ENCODE assay signal across 8 cellular contexts in genomic region chr2:68774569-68775271, GRCh38. TPM values are rescaled to one million over a fixed set of nuclear protein-coding genes. Genes with fewer than 3 reads are reported as not detected.
DNase-seq lines count a peak whose midpoint lies in the region; ATAC-seq and TF ChIP-seq lines count a peak whose summit lies in the region.

No MANE protein-coding gene starts in this region.

- POLR2A ChIA-PET in CD4-positive, alpha-beta T cell (lab: Charles Lee): interaction anchor here (1.0 to 5.6 kb wide), 7 partner anchors 9 to 53 kb away, joined by 3 to 58 read pairs (median 5); no protein-coding TSS in a partner anchor

- H3K27ac ChIP-seq in CD4-positive, alpha-beta T cell (ENCODE audit: low read depth, low read length): peak overlapping the region; percentile 81

- H3K4me3 Mint-ChIP-seq in CD4-positive, alpha-beta T cell: peak overlapping the region; percentile 88

- H3K9me3 Mint-ChIP-seq in CD4-positive, alpha-beta T cell: no peaks in the 10 kb centered on the region

- TF ChIP-seq CTCF in CD4-positive, alpha-beta T cell (IDR thresholded peaks at IDR 0.05): no peak

- H3K4me1 Mint-ChIP-seq in CD4-positive, alpha-beta T cell (ENCODE audit: low read depth): peaks cover 91% of the 10 kb centered on the region

- intact Hi-C loops in CD4-positive, alpha-beta T cell (cut with DNase I, micrococcal nuclease): no loop called here
- intact Hi-C loops in Right ventricle myocardium superior (cut with DNase I): no loop called here

- H3K27me3 Mint-ChIP-seq in CD4-positive, alpha-beta T cell: no peaks in the 10 kb centered on the region

- no peaks in the 10 kb centered on the region for H3K9me3 ChIP-seq in CD4-positive, alpha-beta T cell (ENCODE audit: control insufficient read depth, low read length)

- peaks cover 60% of the 10 kb centered on the region for H3K36me3 Mint-ChIP-seq in CD4-positive, alpha-beta T cell (ENCODE audit: low read depth)

- CTCF ChIA-PET in CD4-positive, alpha-beta T cell (lab: Charles Lee): interaction anchor here (1.0 to 5.8 kb wide), 3 partner anchors 9 to 62 kb away, joined by 4 to 40 read pairs (median 8); no protein-coding TSS in a partner anchor

- ATAC-seq in CD4-positive, alpha-beta T cell (ENCODE audit: poor library complexity): peak; percentile 59
- ATAC-seq in GM21447 (IDR thresholded peaks at IDR 0.05; ENCODE audit: unreplicated experiment): peak; percentile 90
- peak; percentile 84 for ATAC-seq in Right ventricle myocardium superior (ENCODE audit: poor library complexity)

- DNase-seq in CD4-positive, alpha-beta T cell: peak in 8 of 10 experiments; percentile 26 to 56 (median 44)
- peak; percentile 94 to 96 for DNase-seq in Kasumi-1 (lab: John Stamatoyannopoulos, UW)
- peak; percentile 56 for DNase-seq in activated T-cell treated with anti-CD3 and anti-CD28 coated beads, Interleukin-2, amount 50 U/mL, for 1 hour
- peak; percentile 84 for DNase-seq in Right ventricle myocardium superior
- peak; percentile 75 for DNase-seq in stimulated activated CD4-positive, alpha-beta T cell treated with anti-CD3 and anti-CD28 coated beads, Interleukin-15, amount 100 ng/mL, for 24 hours
- no peak for DNase-seq in NCI-H1930 (lab: John Stamatoyannopoulos, UW)
- no peak for DNase-seq in NCI-H2107 treated with DMSO at 0.1 percent for 48 hours (lab: John Stamatoyannopoulos, UW; ENCODE audit: unreplicated experiment)

- H3K27ac Mint-ChIP-seq in CD4-positive, alpha-beta T cell: peak overlapping the region; percentile 94

- H3K27me3 ChIP-seq in CD4-positive, alpha-beta T cell (ENCODE audit: control insufficient read depth, insufficient read depth, low read length): no peaks in the 10 kb centered on the region

RNA-seq across cellular contexts. Expression of gene ARHGAP25, which starts 40.1 kb away (rescaled TPM):
- 10 to 100 TPM; 39.3 to 41.8 TPM for total RNA-seq in CD4-positive, alpha-beta T cell
- total RNA-seq in Right ventricle myocardium superior: 7.3 TPM

Comparison
In these comparisons a context has a peak if more than half of its experiments do, and no peak if none do; other contexts are left out.
1. DNase-seq: peak in CD4-positive, alpha-beta T cell (8 of 10), Kasumi-1 (2 of 2), activated T-cell treated with anti-CD3 and anti-CD28 coated beads, Interleukin-2, amount 50 U/mL, for 1 hour (single experiment), Right ventricle myocardium superior (single experiment) and stimulated activated CD4-positive, alpha-beta T cell treated with anti-CD3 and anti-CD28 coated beads, Interleukin-15, amount 100 ng/mL, for 24 hours (single experiment); none in NCI-H1930 (0 of 2) and NCI-H2107 treated with DMSO at 0.1 percent for 48 hours (single experiment).
2. Peak in every context shown above with its lines, with median percentiles within 50 percentile points of each other: ATAC-seq.